ENCODE assay signal across 18 cellular contexts in the genomic region with DNA sequence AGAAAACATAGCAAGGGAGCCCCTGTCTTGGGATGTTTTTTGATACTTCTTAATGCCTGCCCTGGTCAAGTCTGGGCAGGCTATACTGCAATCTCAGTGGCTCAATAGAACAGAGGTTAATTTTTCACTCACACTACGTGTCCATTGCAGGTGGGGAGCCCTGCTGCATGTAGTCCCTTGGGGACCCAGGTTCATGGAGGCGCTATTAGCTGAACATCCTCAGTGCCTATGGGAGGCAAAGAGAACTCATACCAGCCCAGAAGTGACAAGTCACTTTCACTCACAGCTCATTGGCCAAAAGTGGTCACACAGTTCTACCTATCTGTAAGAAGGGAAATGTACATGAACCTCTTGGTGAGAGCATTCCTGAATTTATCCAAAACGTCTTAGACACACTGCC. TPM values are rescaled to one million over a fixed set of nuclear protein-coding genes. Genes with fewer than 3 reads are reported as not detected.
A peak's percentile ranks its signal among the peaks of the same experiment; 100 is the strongest.
DNase-seq lines count a peak whose midpoint lies in the region; ATAC-seq and TF ChIP-seq lines count a peak whose summit lies in the region.
"Had no signal": no experiment of that assay in that cellular context is flagged by ENCODE, and none has a peak within 500 bp of the region (broad histone marks: within the 10 kb centered on the region; RNA-seq: fewer than 3 reads in every experiment).

No MANE protein-coding gene starts in this region.

- H3K9me3 Mint-ChIP-seq in HFFc6, result no peaks in the 10 kb centered on the region
- H3K9me3 Mint-ChIP-seq: CD8-positive, alpha-beta T cell had no signal

- no peak overlapping the region for H3K9ac ChIP-seq in MM.1S (ENCODE audit: low read length)

- H3K9me3 ChIP-seq in MM.1S (replicated peaks; ENCODE audit: insufficient read depth, low read length), result no peaks in the 10 kb centered on the region
- no peaks in the 10 kb centered on the region for H3K9me3 ChIP-seq in hepatocyte (ENCODE audit: low read depth)

- H3K79me2 ChIP-seq in MM.1S (ENCODE audit: low read length) (no peaks in the 10 kb centered on the region), hepatocyte (no peaks in the 10 kb centered on the region)

- no peak for TF ChIP-seq CTCF in GM12865 (IDR thresholded peaks at IDR 0.05; ENCODE audit: insufficient read depth, low read depth, low read length, missing control alignments)
- no peak for TF ChIP-seq CTCF in MM.1S (IDR thresholded peaks at IDR 0.05; ENCODE audit: low read length)
- no peak for TF ChIP-seq CTCF in HFFc6 (IDR thresholded peaks at IDR 0.05)
- TF ChIP-seq CTCF in hepatocyte (IDR thresholded peaks at IDR 0.05; ENCODE audit: poor library complexity), result no peak

- no peak overlapping the region for H3K4me3 Mint-ChIP-seq in HFFc6
- H3K4me3 Mint-ChIP-seq: CD8-positive, alpha-beta T cell had no signal

- H3F3A ChIP-seq in MM.1S (ENCODE audit: insufficient read depth, low read length), result no peaks in the 10 kb centered on the region

- H3K9me2 ChIP-seq in MM.1S (replicated peaks; ENCODE audit: insufficient read depth, low read length) (no peaks in the 10 kb centered on the region), hepatocyte (replicated peaks; ENCODE audit: insufficient read depth) (no peaks in the 10 kb centered on the region)

- ATAC-seq in GM19023 (IDR thresholded peaks at IDR 0.05; ENCODE audit: unreplicated experiment) (peak; percentile 42), HG02885 (IDR thresholded peaks at IDR 0.05; ENCODE audit: poor library complexity, unreplicated experiment) (peak; percentile 49)
- ATAC-seq: CD8-positive, alpha-beta T cell; Right ventricle myocardium inferior had no signal

- H3K27me3 ChIP-seq in MM.1S (replicated peaks; ENCODE audit: insufficient read depth, low read length) (no peaks in the 10 kb centered on the region), hepatocyte (no peaks in the 10 kb centered on the region)

- H3K36me3 Mint-ChIP-seq in HFFc6 (ENCODE audit: low read depth), result no peaks in the 10 kb centered on the region
- H3K36me3 Mint-ChIP-seq: CD8-positive, alpha-beta T cell had no signal

- H3K36me3 ChIP-seq in MM.1S (replicated peaks; ENCODE audit: insufficient read depth, low read length) (no peaks in the 10 kb centered on the region), hepatocyte (replicated peaks; ENCODE audit: insufficient read depth, low read depth) (no peaks in the 10 kb centered on the region)

- peaks cover 9% of the 10 kb centered on the region for H3K4me1 Mint-ChIP-seq in HFFc6 (ENCODE audit: low read depth)

- peak overlapping the region; percentile 9; the same call in 1 of the 2 replicates for H2AFZ ChIP-seq in MM.1S (ENCODE audit: low read length)
- no peak overlapping the region for H2AFZ ChIP-seq in hepatocyte

- H3K4me3 ChIP-seq in GM12865 (ENCODE audit: low read depth, low read length) (no peak overlapping the region), MM.1S (ENCODE audit: low read length) (no peak overlapping the region), hepatocyte (no peak overlapping the region)
- H3K4me3 ChIP-seq: SK-N-MC had no signal

- peaks cover 12% of the 10 kb centered on the region for H3K4me1 ChIP-seq in MM.1S (ENCODE audit: low read length)
- peaks cover 15% of the 10 kb centered on the region for H3K4me1 ChIP-seq in hepatocyte (ENCODE audit: insufficient read depth)

- no peak overlapping the region for H3K4me2 ChIP-seq in MM.1S (ENCODE audit: low read depth, low read length)
- no peak overlapping the region for H3K4me2 ChIP-seq in hepatocyte

- H3K27ac ChIP-seq in MM.1S (ENCODE audit: low read length) (no peak overlapping the region), hepatocyte (no peak overlapping the region)
- H3K27ac ChIP-seq: 22Rv1, SK-N-MC had no signal

- H3K27ac Mint-ChIP-seq in HFFc6, result no peak overlapping the region
- H3K27ac Mint-ChIP-seq: CD8-positive, alpha-beta T cell had no signal

- H4K20me1 ChIP-seq in MM.1S (ENCODE audit: insufficient read depth, low read length) (no peaks in the 10 kb centered on the region), hepatocyte (ENCODE audit: insufficient read depth, poor library complexity, severe bottlenecking) (no peaks in the 10 kb centered on the region)

- 69% methylated on average over 3 of the region's 3 CpGs for WGBS in hepatocyte (ENCODE audit: low lambda C conversion rate, missing lambda C conversion rate)

- H3K27me3 Mint-ChIP-seq in HFFc6 (ENCODE audit: insufficient read depth), result peaks cover 2% of the 10 kb centered on the region

- DNase-seq in GM12865 (ENCODE audit: low read depth) (peak; percentile 17), MM.1S (no peak), HFFc6 (no peak), COLO668 (lab: John Stamatoyannopoulos, UW; ENCODE audit: unreplicated experiment) (no peak), hepatocyte (ENCODE audit: low spot score) (no peak)
- DNase-seq in activated naive CD4-positive, alpha-beta T cell treated with Interleukin-2 at 50 U/mL for 16 hours, result no peak
- DNase-seq: CD8-positive, alpha-beta T cell; HCEC 1CT; NCI-H1092; NCI-H1694; NCI-H446 had no signal

RNA-seq across cellular contexts. Expression of gene CGA, which starts 23.2 kb away (rescaled TPM):
- total RNA-seq in HFFc6 (2021; fragmentation: NEBNext Ultra II Directional; extraction: Animal tissue kit (Norgen Biotek cat#: 25700)), result 1 to 10 TPM in 5 of 6 experiments, under 1 TPM in 1; 0.78 to 1.5 (median 1.1) TPM
- total RNA-seq in hepatocyte, result 35.5 and 43.8 TPM in 2 replicates
- polyA plus RNA-seq in hepatocyte, result 5.4 and 21.5 TPM in 2 replicates
- total RNA-seq: CD8-positive, alpha-beta T cell; Daoy; T-helper 1 cell treated with Interleukin-12 subunit alpha and Interleukin-12 subunit beta and Interleukin-4 antibody, amounts not matched to agents 30 ng/mL and 1 ng/mL, for 36 hours had no signal

Comparison
In these comparisons a context has a peak if more than half of its experiments do, and no peak if none do; other contexts are left out.
1. RNA of gene CGA, which starts 23.2 kb away (total RNA-seq): 35.5 to 43.8 TPM in hepatocyte; 0.78 to 1.5 TPM in HFFc6; every median in the first group is over 10 times any median in the second.